10 cellular contexts compared by ENCODE assay signal in genomic region chr6:70210462-70210861, GRCh38.
A peak's percentile ranks its signal among the peaks of the same experiment; 100 is the strongest.
DNase-seq lines count a peak whose midpoint lies in the region; ATAC-seq, FAIRE-seq and TF ChIP-seq lines count a peak whose summit lies in the region.
"Had no signal": no experiment of that assay in that cellular context is flagged by ENCODE, and none has a peak within 500 bp of the region (broad histone marks: within the 10 kb centered on the region; RNA-seq: fewer than 3 reads in every experiment).

No MANE protein-coding gene starts in this region.

- no peaks in the 10 kb centered on the region for H3K27me3 Mint-ChIP-seq in nephron progenitor cell (ENCODE audit: low read depth, poor library complexity)

- H2AFZ ChIP-seq in K562 (ENCODE audit: low read depth, low read length): no peak overlapping the region

- intact Hi-C loops in K562 (cut with micrococcal nuclease): no loop called here

- H3K27ac Mint-ChIP-seq in nephron progenitor cell: no peak overlapping the region

- no TSS peak for BruUV-seq in K562 (replicated peaks; lab: Mats Ljungman, UMichigan)

- H3K36me3 ChIP-seq in K562 (ENCODE audit: control insufficient read depth, insufficient read depth, low read length): no peaks in the 10 kb centered on the region
- no peaks in the 10 kb centered on the region for H3K36me3 ChIP-seq in suprapubic skin
- H3K36me3 ChIP-seq: vagina had no signal

- no peaks in the 10 kb centered on the region for H3K36me3 Mint-ChIP-seq in nephron progenitor cell (ENCODE audit: low read depth)

- no peaks in the 10 kb centered on the region for H3K79me2 ChIP-seq in K562 (ENCODE audit: control insufficient read depth, insufficient read depth, low read length)

- H3K9me3 Mint-ChIP-seq in nephron progenitor cell: no peaks in the 10 kb centered on the region

- DNase-seq in GM10248 (ENCODE audit: extremely low spot score): peak; percentile 14
- peak; percentile 5 for DNase-seq in Jurkat, Clone E6-1 (ENCODE audit: low read depth, low spot score)
- DNase-seq in K562 (ENCODE audit: extremely low read depth in 1 of 4, low spot score in 3 of 4): peak in 1 of 4 experiments; percentile 21
- DNase-seq in nephron progenitor cell: no peak
- DNase-seq in suprapubic skin (ENCODE audit: low spot score in 2 of 2): no peak
- no peak for DNase-seq in NCI-H128 (lab: John Stamatoyannopoulos, UW; ENCODE audit: unreplicated experiment)
- DNase-seq in EL: no peak
- DNase-seq: activated CD8-positive, alpha-beta memory T cell treated with anti-CD3 and anti-CD28 coated beads, Interleukin-2, amount 50 U/mL, for 48 hours had no signal

- H3K9me1 ChIP-seq in K562 (ENCODE audit: control insufficient read depth, insufficient read depth, low read length): no peaks in the 10 kb centered on the region

- H3K4me1 Mint-ChIP-seq in nephron progenitor cell: no peaks in the 10 kb centered on the region

- H3K9me3 ChIP-seq in K562 (replicated peaks; ENCODE audit: control insufficient read depth, insufficient read depth, low read depth, low read length) (no peaks in the 10 kb centered on the region), suprapubic skin (no peaks in the 10 kb centered on the region)
- H3K9me3 ChIP-seq: vagina had no signal

- H3K27ac ChIP-seq in K562 (ENCODE audit: extremely low read depth, low read depth, low read length) (no peak overlapping the region), suprapubic skin (no peak overlapping the region)
- H3K27ac ChIP-seq: vagina had no signal

- in situ Hi-C loops in K562 (cut with MboI): no loop called here

- no peak overlapping the region for H3K4me2 ChIP-seq in K562 (ENCODE audit: insufficient read depth, low read length)

- 0% methylated on average over 2 of the region's 2 CpGs for WGBS in K562 (ENCODE audit: insufficient coverage, low coverage, missing lambda C conversion rate)
- 64% methylated on average over 2 of the region's 2 CpGs for WGBS in suprapubic skin

- H3K4me3 Mint-ChIP-seq in nephron progenitor cell: no peak overlapping the region

- H3K4me3 ChIP-seq in Jurkat, Clone E6-1 (ENCODE audit: low read length): no peak overlapping the region
- H3K4me3 ChIP-seq in K562: no peak overlapping the region
- H3K4me3 ChIP-seq in suprapubic skin: no peak overlapping the region
- H3K4me3 ChIP-seq: vagina had no signal

- TF ChIP-seq CTCF in GM10248 (IDR thresholded peaks at IDR 0.05; ENCODE audit: control extremely low read depth, extremely low read depth, low read depth, missing control alignments): peak; percentile 22
- peak; percentile 13 to 38 (median 29); a peak in 4 of 6 replicates for TF ChIP-seq CTCF in K562 (IDR thresholded peaks at IDR 0.05 in 2 of 3, conservative IDR thresholded peaks at IDR 0.05 in 1 of 3; ENCODE audit: insufficient read depth in 2 of 3, low read depth in 1 of 3, low read length in 3 of 3)
- TF ChIP-seq CTCF in nephron progenitor cell (IDR thresholded peaks at IDR 0.05): peak; percentile 50
- no peak for TF ChIP-seq CTCF in suprapubic skin (IDR thresholded peaks at IDR 0.05)

- CTCF ChIA-PET in GM10248 (lab: Yijun Ruan, JAX) (interaction anchor here (3.2 kb wide), 1 partner anchor 11 kb away, joined by 38 read pairs; no protein-coding TSS in a partner anchor), K562 (lab: Yijun Ruan, JAX; ENCODE audit: low intra/inter-chr PET ratio) (no interaction called here)

- no peak for TF ChIP-seq POLR2A in K562 (conservative IDR thresholded peaks at IDR 0.05)
- TF ChIP-seq POLR2A in suprapubic skin (IDR thresholded peaks at IDR 0.05): no peak

- H3K27me3 ChIP-seq in K562 (ENCODE audit: control insufficient read depth in 2 of 2, insufficient read depth in 2 of 2, low read length in 2 of 2): no peaks in the 10 kb centered on the region; a peak in 1 of 5 replicates
- H3K27me3 ChIP-seq in suprapubic skin: no peaks in the 10 kb centered on the region
- H3K27me3 ChIP-seq: vagina had no signal

- FAIRE-seq in K562 (lab: Jason Lieb, UNC): no peak
- FAIRE-seq: GM18507 had no signal

- POLR2A ChIA-PET in GM10248 (lab: Yijun Ruan, JAX) (no interaction called here), K562 (lab: Yijun Ruan, JAX) (no interaction called here)

- peak; percentile 73 for ATAC-seq in K562

- H3K9ac ChIP-seq in K562 (ENCODE audit: insufficient read depth in 1 of 2, low read depth in 2 of 2, low read length in 2 of 2): no peak overlapping the region

- TF ChIP-seq EP300 in K562 (IDR thresholded peaks at IDR 0.05; ENCODE audit: low read length) (no peak), suprapubic skin (IDR thresholded peaks at IDR 0.05) (no peak)

- peak in 1 of 2 experiments; percentile 41; a peak in 2 of 4 replicates for TF ChIP-seq RAD21 in K562 (CRISPR knock-in tag; conservative IDR thresholded peaks at IDR 0.05 in 1 of 2, IDR thresholded peaks at IDR 0.05 in 1 of 2)

- H3K4me1 ChIP-seq in K562 (replicated peaks in 1 of 2; ENCODE audit: control insufficient read depth in 2 of 2, insufficient read depth in 2 of 2, low read length in 2 of 2) (no peaks in the 10 kb centered on the region), suprapubic skin (no peaks in the 10 kb centered on the region)
- H3K4me1 ChIP-seq: vagina had no signal

- H4K20me1 ChIP-seq in K562 (replicated peaks; ENCODE audit: control insufficient read depth, insufficient read depth, low read length): no peaks in the 10 kb centered on the region

TF ChIP-seq in K562, 482 proteins besides CTCF, POLR2A, EP300 and RAD21:
- no peak for TF ChIP-seq BRCA1 (IDR thresholded peaks at IDR 0.05)
- TF ChIP-seq BRCA1 (CRISPR knock-in tag; IDR thresholded peaks at IDR 0.05): no peak
- no peak for TF ChIP-seq ATF1 (CRISPR knock-in tag; IDR thresholded peaks at IDR 0.05)
- TF ChIP-seq ATF1 (tag; IDR thresholded peaks at IDR 0.05): no peak
- TF ChIP-seq MLX (CRISPR knock-in tag; conservative IDR thresholded peaks at IDR 0.05): no peak
- TF ChIP-seq ATF7 (IDR thresholded peaks at IDR 0.05): no peak
- no peak for TF ChIP-seq ZSCAN32 (CRISPR knock-in tag; IDR thresholded peaks at IDR 0.05)
- TF ChIP-seq TFAM (CRISPR knock-in tag; conservative IDR thresholded peaks at IDR 0.05): no peak
- TF ChIP-seq RBM34 (IDR thresholded peaks at IDR 0.05; ENCODE audit: borderline replicate concordance, insufficient read depth, low read length): no peak
- no peak for TF ChIP-seq L3MBTL2 (IDR thresholded peaks at IDR 0.05)
- no peak for TF ChIP-seq ZKSCAN8 (CRISPR knock-in tag; IDR thresholded peaks at IDR 0.05)
- no peak for TF ChIP-seq NR4A1 (CRISPR knock-in tag; IDR thresholded peaks at IDR 0.05)
- no peak for TF ChIP-seq NR4A1 (tag; IDR thresholded peaks at IDR 0.05)
- TF ChIP-seq ZNF644 (tag; IDR thresholded peaks at IDR 0.05; ENCODE audit: low read depth): no peak
- TF ChIP-seq RUNX1 (IDR thresholded peaks at IDR 0.05; ENCODE audit: low read depth): no peak
- no peak for TF ChIP-seq ZC3H11A (IDR thresholded peaks at IDR 0.05; ENCODE audit: low read depth, low read length)
- TF ChIP-seq ZNF436 (CRISPR knock-in tag; IDR thresholded peaks at IDR 0.05): no peak
- TF ChIP-seq POU5F1 (IDR thresholded peaks at IDR 0.05; ENCODE audit: borderline replicate concordance, low read depth, low read length, partially characterized antibody): no peak
- TF ChIP-seq WHSC1 (IDR thresholded peaks at IDR 0.05; ENCODE audit: low read length): no peak
- no peak for TF ChIP-seq BRD4 (IDR thresholded peaks at IDR 0.05)
- TF ChIP-seq IFI16 (CRISPR knock-in tag; IDR thresholded peaks at IDR 0.05): no peak

Comparison
In these comparisons a context has a peak if more than half of its experiments do, and no peak if none do; other contexts are left out.
1. DNase-seq: peak in GM10248 (single experiment) and Jurkat, Clone E6-1 (single experiment); none in nephron progenitor cell (single experiment), suprapubic skin (0 of 2), NCI-H128 (single experiment) and EL (single experiment).
2. CTCF ChIP-seq: peak in GM10248 (single experiment), K562 (3 of 3) and nephron progenitor cell (single experiment); none in suprapubic skin (0 of 2).